16 cellular contexts compared by ENCODE assay signal in genomic region chr2:223649941-223650530, GRCh38. TPM values are rescaled to one million over a fixed set of nuclear protein-coding genes. Genes with fewer than 3 reads are reported as not detected.
"Had no signal": no experiment of that assay in that cellular context is flagged by ENCODE, and none has a peak within 500 bp of the region (broad histone marks: within the 10 kb centered on the region; RNA-seq: fewer than 3 reads in every experiment).

No MANE protein-coding gene starts in this region.

- H3K36me3 ChIP-seq: neutrophil, suprapubic skin had no signal

- H3K4me1 ChIP-seq: foreskin keratinocyte, suprapubic skin had no signal

- H3K9me3 Mint-ChIP-seq: activated CD4-positive, alpha-beta T cell treated with anti-CD3 and anti-CD28 coated beads, Interleukin-2, amount 10 ng/mL, durations not matched to agents 7 days and 5 days; activated T-cell treated with anti-CD3 and anti-CD28 coated beads, Interleukin-2, amount 50 U/mL, for 72 hours; stimulated activated naive CD8-positive, alpha-beta T cell treated with anti-CD3 and anti-CD28 coated beads, Interleukin-15, Interleukin-2, amounts not matched to agents 100 ng/mL and 50 ng/mL, for 24 hours; T-helper 2 cell treated with Interferon-gamma antibody and Interleukin-4, amounts not matched to agents 5 μg/mL and 100 μg/mL, for 36 hours had no signal

- H3K36me3 Mint-ChIP-seq: activated naive CD8-positive, alpha-beta T cell had no signal

- H3K27me3 ChIP-seq: foreskin keratinocyte, neutrophil, suprapubic skin had no signal

- H3K9me3 ChIP-seq: neutrophil, suprapubic skin had no signal

- H3K4me3 ChIP-seq: suprapubic skin had no signal

- H3K27ac ChIP-seq: foreskin keratinocyte, neutrophil, suprapubic skin had no signal

- H3K27ac Mint-ChIP-seq: activated CD4-positive, alpha-beta T cell treated with anti-CD3 and anti-CD28 coated beads, Interleukin-2, amount 10 ng/mL, durations not matched to agents 7 days and 5 days; activated naive CD8-positive, alpha-beta T cell; activated T-cell treated with anti-CD3 and anti-CD28 coated beads, Interleukin-2, amount 50 U/mL, for 72 hours; stimulated activated naive CD8-positive, alpha-beta T cell treated with anti-CD3 and anti-CD28 coated beads, Interleukin-15, Interleukin-2, amounts not matched to agents 100 ng/mL and 50 ng/mL, for 24 hours; T-helper 2 cell treated with Interferon-gamma antibody and Interleukin-4, amounts not matched to agents 5 μg/mL and 100 μg/mL, for 36 hours had no signal

- ATAC-seq: activated T-cell treated with anti-CD3 and anti-CD28 coated beads, Interleukin-2, amount 50 U/mL, for 72 hours; foreskin keratinocyte; right cardiac atrium had no signal

- DNase-seq: activated CD4-positive, alpha-beta T cell treated with anti-CD3 and anti-CD28 coated beads, Interleukin-2, amount 10 ng/mL, durations not matched to agents 7 days and 5 days; activated CD4-positive, CD25-positive, alpha-beta regulatory T cell; activated CD8-positive, alpha-beta memory T cell treated with anti-CD3 and anti-CD28 coated beads, Interleukin-2, amount 50 U/mL, for 48 hours; activated gamma-delta T cell treated with Interleukin-2 at 50 U/mL for 16 hours; activated T-cell treated with anti-CD3 and anti-CD28 coated beads, Interleukin-2, amount 50 U/mL, for 72 hours; amygdala; cerebellar nuclear complex; effector CD8-positive, alpha-beta T cell; glutamatergic neuron; right cardiac atrium had no signal

- H3K27me3 Mint-ChIP-seq: activated CD4-positive, alpha-beta T cell treated with anti-CD3 and anti-CD28 coated beads, Interleukin-2, amount 10 ng/mL, durations not matched to agents 7 days and 5 days had no signal

- H3K4me3 Mint-ChIP-seq: activated CD4-positive, alpha-beta T cell treated with anti-CD3 and anti-CD28 coated beads, Interleukin-2, amount 10 ng/mL, durations not matched to agents 7 days and 5 days; activated naive CD8-positive, alpha-beta T cell; activated T-cell treated with anti-CD3 and anti-CD28 coated beads, Interleukin-2, amount 50 U/mL, for 72 hours; stimulated activated naive CD8-positive, alpha-beta T cell treated with anti-CD3 and anti-CD28 coated beads, Interleukin-15, Interleukin-2, amounts not matched to agents 100 ng/mL and 50 ng/mL, for 24 hours; T-helper 2 cell treated with Interferon-gamma antibody and Interleukin-4, amounts not matched to agents 5 μg/mL and 100 μg/mL, for 36 hours had no signal

- H3K4me1 Mint-ChIP-seq: activated CD4-positive, alpha-beta T cell treated with anti-CD3 and anti-CD28 coated beads, Interleukin-2, amount 10 ng/mL, durations not matched to agents 7 days and 5 days had no signal

RNA-seq across cellular contexts. Expression of gene SCG2, which starts 47.9 kb away (rescaled TPM):
- total RNA-seq: activated T-cell treated with anti-CD3 and anti-CD28 coated beads, Interleukin-2, amount 50 U/mL, for 72 hours; suprapubic skin had no signal
